ENCODE assay signal across 8 cellular contexts in the genomic region with DNA sequence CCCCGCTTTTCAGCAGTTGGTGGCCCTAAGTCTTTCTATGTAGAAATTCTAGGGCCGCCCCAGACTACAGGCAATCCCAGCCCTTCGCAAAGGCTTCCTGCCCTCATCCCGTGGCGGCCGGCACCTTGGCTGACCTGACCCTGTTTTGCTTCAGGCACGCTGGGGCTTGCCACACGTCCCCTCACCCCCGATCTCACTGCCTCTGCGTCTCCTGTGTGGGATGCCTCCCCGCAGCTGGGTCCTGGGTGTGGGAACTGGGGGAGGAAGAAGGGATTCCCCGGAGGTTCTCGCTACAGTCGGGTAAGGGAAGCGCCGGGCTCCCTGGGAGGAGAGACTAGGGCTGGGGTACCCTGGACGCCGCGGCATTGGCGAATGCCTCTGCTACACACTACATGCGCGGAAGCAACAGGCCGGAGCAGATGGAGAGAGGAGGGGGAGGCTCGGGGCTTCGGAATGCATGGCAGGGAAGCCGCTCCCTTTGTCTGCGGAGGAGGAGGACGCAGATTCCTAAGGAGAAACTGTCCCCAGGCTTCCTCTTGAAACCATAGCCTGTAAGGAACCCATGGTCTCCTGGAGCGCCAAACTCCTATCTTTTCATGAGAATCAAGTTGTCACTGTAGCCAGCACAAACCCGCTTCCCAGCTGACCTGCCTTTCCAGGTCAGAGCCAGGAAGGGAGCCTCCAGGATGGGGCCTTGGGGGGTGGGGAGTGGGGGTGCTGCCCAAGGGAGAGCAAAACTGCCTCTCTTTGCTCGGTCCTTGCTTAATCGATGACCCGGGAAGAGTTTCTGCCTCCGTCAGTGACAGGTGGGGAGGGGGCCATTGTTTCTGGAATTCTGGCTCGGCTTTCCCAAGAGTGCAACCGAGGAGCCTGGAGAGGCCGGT. TPM values are rescaled to one million over a fixed set of nuclear protein-coding genes. Genes with fewer than 3 reads are reported as not detected.
DNase-seq lines count a peak whose midpoint lies in the region; ATAC-seq, FAIRE-seq and TF ChIP-seq lines count a peak whose summit lies in the region.

No MANE protein-coding gene starts in this region.

- H4K20me1 ChIP-seq in BLaER1 = peaks cover 15% of the 10 kb centered on the region; the same call in 1 of the 2 replicates
- H4K20me1 ChIP-seq in PC-9 (ENCODE audit: insufficient read depth) = no peaks in the 10 kb centered on the region

- H3K27me3 ChIP-seq in BLaER1 (peaks cover 28% of the 10 kb centered on the region), PC-9 (ENCODE audit: insufficient read depth, low read depth) (no peaks in the 10 kb centered on the region), uterus (no peaks in the 10 kb centered on the region)
- H3K27me3 ChIP-seq in effector memory CD4-positive, alpha-beta T cell (replicated peaks; ENCODE audit: control insufficient read depth, insufficient read depth, low read length, poor library complexity, severe bottlenecking) = no peaks in the 10 kb centered on the region

- TF ChIP-seq CTCF in PC-9 (conservative IDR thresholded peaks at IDR 0.05) (no peak), mucosa of descending colon (IDR thresholded peaks at IDR 0.05) (no peak), uterus (IDR thresholded peaks at IDR 0.05) (no peak)

- H3F3A ChIP-seq in PC-9 (ENCODE audit: insufficient read depth, low read depth) = peaks cover 37% of the 10 kb centered on the region

- no peaks in the 10 kb centered on the region for H3K9me2 ChIP-seq in PC-9 (ENCODE audit: insufficient read depth)

- H3K4me1 ChIP-seq in BLaER1 (peaks cover 32% of the 10 kb centered on the region), PC-9 (replicated peaks; ENCODE audit: insufficient read depth) (peaks cover 32% of the 10 kb centered on the region), mucosa of descending colon (ENCODE audit: low read depth) (peaks cover 20% of the 10 kb centered on the region), uterus (peaks cover 0 to 10% of the 10 kb centered on the region in 2 donors)
- H3K4me1 ChIP-seq in effector memory CD4-positive, alpha-beta T cell (ENCODE audit: control insufficient read depth, insufficient read depth, low read length, poor library complexity, severe bottlenecking) = peaks cover 11% of the 10 kb centered on the region

- no peak for TF ChIP-seq POLR2A in uterus (IDR thresholded peaks at IDR 0.05)
- TF ChIP-seq POLR2A in GM12891 (IDR thresholded peaks at IDR 0.05; ENCODE audit: low read depth, low read length) = no peak

- intact Hi-C loops in PC-9 (cut with micrococcal nuclease; ENCODE audit: unreplicated experiment) = loop anchor here (2.0 to 5.0 kb wide), 2 partner anchors 31 to 379 kb away; a partner anchor contains a TSS
- intact Hi-C loops in mucosa of descending colon (cut with DNase I, micrococcal nuclease) = no loop called here
- intact Hi-C loops in uterus (cut with DNase I; ENCODE audit: low total_unique reads) = loop anchor here (5.0 to 10.0 kb wide), 2 partner anchors 34 to 111 kb away; no protein-coding TSS in a partner anchor

- H3K36me3 ChIP-seq in BLaER1 (no peaks in the 10 kb centered on the region; the same call in 1 of the 2 replicates), PC-9 (ENCODE audit: low read depth) (peaks cover 25% of the 10 kb centered on the region), mucosa of descending colon (ENCODE audit: low read depth) (no peaks in the 10 kb centered on the region), uterus (no peaks in the 10 kb centered on the region)
- no peaks in the 10 kb centered on the region for H3K36me3 ChIP-seq in effector memory CD4-positive, alpha-beta T cell (ENCODE audit: control insufficient read depth, insufficient read depth, low read length)

- H3K4me3 ChIP-seq in BLaER1 = peak overlapping the region; percentile 80
- peak overlapping the region; percentile 96 for H3K4me3 ChIP-seq in PC-9
- peak overlapping the region; percentile 63 for H3K4me3 ChIP-seq in effector memory CD4-positive, alpha-beta T cell (ENCODE audit: insufficient read depth, low read depth, low read length, poor library complexity, severe bottlenecking)
- peak overlapping the region; percentile 66 for H3K4me3 ChIP-seq in mucosa of descending colon
- peak overlapping the region; percentile 65 to 86 for H3K4me3 ChIP-seq in uterus

- DNase-seq in PC-9 (peak; percentile 45 to 49), mucosa of descending colon (peak; percentile 61 to 73 (median 70)), uterus (peak; percentile 38 to 42), GM12891 (ENCODE audit: insufficient read length, low spot score) (no peak), AG08395 (ENCODE audit: low spot score) (no peak)
- no peak for DNase-seq in effector memory CD4-positive, alpha-beta T cell

- H3K4me2 ChIP-seq in BLaER1 (peak overlapping the region; percentile 99), PC-9 (peak overlapping the region; percentile 96)

- BruUV-seq in PC-9 (replicated peaks; lab: Mats Ljungman, UMichigan) = TSS peak; percentile 93

- peak; percentile 14 for ATAC-seq in GM21717 (IDR thresholded peaks at IDR 0.05; ENCODE audit: unreplicated experiment)
- ATAC-seq in mucosa of descending colon = peak; percentile 6

- H3K27ac ChIP-seq in BLaER1 = no peak overlapping the region
- H3K27ac ChIP-seq in PC-9 = peak overlapping the region; percentile 85
- H3K27ac ChIP-seq in effector memory CD4-positive, alpha-beta T cell (ENCODE audit: insufficient read depth, low read length, poor library complexity, severe bottlenecking) = no peak overlapping the region
- peak overlapping the region; percentile 77 to 89 for H3K27ac ChIP-seq in uterus

- H2AFZ ChIP-seq in PC-9 = peak overlapping the region; percentile 80

- peak overlapping the region; percentile 79 for H3K9ac ChIP-seq in BLaER1

- POLR2A ChIA-PET in PC-9 (lab: Charles Lee; ENCODE audit: unreplicated experiment) = interaction anchor here (0.6 to 1.2 kb wide), 3 partner anchors 12 to 393 kb away, joined by 4 to 7 read pairs (median 5); no protein-coding TSS in a partner anchor

- H3K9me3 ChIP-seq in BLaER1 (no peaks in the 10 kb centered on the region), PC-9 (ENCODE audit: insufficient read depth, low read depth) (no peaks in the 10 kb centered on the region), mucosa of descending colon (no peaks in the 10 kb centered on the region), uterus (no peaks in the 10 kb centered on the region)
- H3K9me3 ChIP-seq in effector memory CD4-positive, alpha-beta T cell (ENCODE audit: control insufficient read depth, low read length) = no peaks in the 10 kb centered on the region

- CTCF ChIA-PET in PC-9 (lab: Charles Lee) = interaction anchor here (2.4 kb wide), 2 partner anchors 13 kb away, joined by 32 to 67 read pairs; no protein-coding TSS in a partner anchor

- FAIRE-seq in GM12891 (lab: Jason Lieb, UNC) = no peak

- H3K79me2 ChIP-seq in PC-9 (ENCODE audit: low read depth) = peaks cover 53% of the 10 kb centered on the region

TF ChIP-seq in GM12891, 5 proteins besides CTCF, POLR2A, EP300 and RAD21:
- TF ChIP-seq POU2F2 (IDR thresholded peaks at IDR 0.05; ENCODE audit: low read depth, low read length) = no peak; the same call in 1 of the 2 replicates
- no peak for TF ChIP-seq TAF1 (IDR thresholded peaks at IDR 0.05; ENCODE audit: low read depth, low read length)
- no peak for TF ChIP-seq POLR2AphosphoS5 (IDR thresholded peaks at IDR 0.05; ENCODE audit: low read depth, low read length)
- TF ChIP-seq SPI1 (IDR thresholded peaks at IDR 0.05; ENCODE audit: low read depth, low read length) = no peak
- no peak for TF ChIP-seq PAX5 (IDR thresholded peaks at IDR 0.05; ENCODE audit: insufficient read depth, low read length, severe bottlenecking)

RNA-seq across cellular contexts. Expression of a gene that starts 1.4 kb away (rescaled TPM):
- total RNA-seq in PC-9 (2021) (28.4 and 34.5 TPM in 2 replicates), mucosa of descending colon (10 to 100 TPM; 37.4 to 95.7 (median 53.8) TPM), uterus (10 to 100 TPM in 1 of 4 donors, 1 to 10 TPM in 3; 3.2 to 17.8 (median 9.2) TPM)
- 24.8 TPM for polyA plus RNA-seq in GM12891 (2012; ENCODE audit: low read depth, missing spikeins)

RNA-seq across cellular contexts. Expression of a gene that starts 30.7 kb away (rescaled TPM):
- 57.8 and 95.3 TPM in 2 replicates for total RNA-seq in PC-9 (2021)
- total RNA-seq in mucosa of descending colon = 10 to 100 TPM; 33.6 to 36.0 (median 35.6) TPM
- 10 to 100 TPM in 3 of 4 donors, 1 to 10 TPM in 1; 7.2 to 65.2 (median 28.3) TPM for total RNA-seq in uterus
- 26.8 TPM for polyA plus RNA-seq in GM12891 (2012; ENCODE audit: low read depth, missing spikeins)

RNA-seq across cellular contexts. Expression of a gene that starts 39.4 kb away (rescaled TPM):
- not detected in 2 replicates for total RNA-seq in PC-9 (2021)
- total RNA-seq in mucosa of descending colon = 10 to 100 TPM in 2 of 3 donors, 1 to 10 TPM in 1; 8.7 to 30.8 (median 21.9) TPM
- total RNA-seq in uterus = 10 to 100 TPM in 1 of 4 donors, 1 to 10 TPM in 3; 1.0 to 15.1 (median 5.7) TPM
- polyA plus RNA-seq in GM12891 (2012; ENCODE audit: low read depth, missing spikeins) = 12.9 TPM

Comparison
In these comparisons a context has a peak if more than half of its experiments do, and no peak if none do; other contexts are left out.
1. H3K27ac ChIP-seq: peak in PC-9 (single experiment) and uterus (2 of 2); none in BLaER1 (single experiment) and effector memory CD4-positive, alpha-beta T cell (single experiment).
2. DNase-seq: peak in PC-9 (2 of 2), mucosa of descending colon (3 of 3) and uterus (2 of 2); none in effector memory CD4-positive, alpha-beta T cell (0 of 3), GM12891 (single experiment) and AG08395 (single experiment).
3. intact Hi-C loops: an anchor here in PC-9 (2.0 to 5.0 kb wide) and uterus (5.0 to 10.0 kb wide); none called in mucosa of descending colon.
4. Peak in every context shown above with its lines, with median percentiles within 50 percentile points of each other: H3K4me3 ChIP-seq.